In the genomic region with DNA sequence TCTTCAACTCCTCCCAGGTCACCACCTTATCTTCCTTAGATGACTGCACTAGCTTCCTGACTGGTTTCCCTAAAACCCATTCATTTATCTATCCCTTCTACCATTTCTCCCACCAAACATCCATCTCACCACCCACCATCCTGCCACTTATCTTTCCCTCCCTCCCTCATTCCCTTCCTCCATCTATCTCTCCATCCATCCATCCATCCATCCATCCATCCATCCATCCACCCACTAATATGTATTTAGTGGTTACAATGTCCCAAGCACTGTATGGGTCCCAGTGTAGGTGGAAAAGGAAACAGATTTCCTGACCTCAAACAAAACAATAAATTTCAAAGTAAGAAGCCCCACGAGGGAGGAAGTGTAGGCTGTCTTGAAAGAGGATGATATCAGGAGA, we compare ENCODE assay signal across 34 cellular contexts. TPM values are rescaled to one million over a fixed set of nuclear protein-coding genes. Genes with fewer than 3 reads are reported as not detected.
"Had no signal": no experiment of that assay in that cellular context is flagged by ENCODE, and none has a peak within 500 bp of the region (broad histone marks: within the 10 kb centered on the region; RNA-seq: fewer than 3 reads in every experiment).

No MANE protein-coding gene starts in this region.

- H3K9me3 Mint-ChIP-seq: activated B cell treated with CpG ODN at 0.5 μM for 24 hours; activated CD4-positive, alpha-beta memory T cell treated with anti-CD3 and anti-CD28 coated beads for 36 hours; activated CD4-positive, alpha-beta T cell treated with anti-CD3 and anti-CD28 coated beads, Interleukin-2, amount 10 ng/mL, durations not matched to agents 24 days and 14 days; activated CD8-positive, alpha-beta T cell treated with anti-CD3 and anti-CD28 coated beads for 36 hours; activated naive CD4-positive, alpha-beta T cell treated with anti-CD3 and anti-CD28 coated beads for 36 hours; activated naive CD4-positive, alpha-beta T cell treated with anti-CD3 and anti-CD28 coated beads, Interleukin-2, amount 50 U/mL, for 72 hours; activated naive CD8-positive, alpha-beta T cell treated with anti-CD3 and anti-CD28 coated beads for 36 hours; activated T-cell treated with anti-CD3 and anti-CD28 coated beads, Interleukin-2, amount 50 U/mL, for 4 hours; activated T-cell treated with anti-CD3 and anti-CD28 coated beads, Interleukin-2, amount 50 U/mL, for 72 hours; activated T-helper 1 cell treated with anti-CD3 and anti-CD28 coated beads, Interleukin-12 subunit alpha, Interleukin-12 subunit beta, Interleukin-2, Interleukin-4 antibody, amounts not matched to agents 30 ng/mL and 10 ng/mL and 1 ng/mL, durations not matched to agents 14 hours and 24 hours and 36 hours; activated T-helper 17 cell treated with anti-CD3 and anti-CD28 coated beads, Interleukin-2, amount 50 U/mL, for 72 hours; T-helper 2 cell treated with Interferon-gamma antibody and Interleukin-4, amounts not matched to agents 5 μg/mL and 100 μg/mL, for 36 hours had no signal

- H3K27ac ChIP-seq: adrenal gland, body of pancreas, brain microvascular endothelial cell, breast epithelium, VCaP had no signal

- H3K4me3 Mint-ChIP-seq: activated B cell treated with CpG ODN at 0.5 μM for 24 hours; activated CD4-positive, alpha-beta memory T cell treated with anti-CD3 and anti-CD28 coated beads for 36 hours; activated CD4-positive, alpha-beta T cell treated with anti-CD3 and anti-CD28 coated beads, Interleukin-2, amount 10 ng/mL, durations not matched to agents 24 days and 14 days; activated CD8-positive, alpha-beta T cell treated with anti-CD3 and anti-CD28 coated beads for 36 hours; activated naive CD4-positive, alpha-beta T cell treated with anti-CD3 and anti-CD28 coated beads for 36 hours; activated naive CD8-positive, alpha-beta T cell treated with anti-CD3 and anti-CD28 coated beads for 36 hours; activated T-cell treated with anti-CD3 and anti-CD28 coated beads, Interleukin-2, amount 50 U/mL, for 4 hours; activated T-cell treated with anti-CD3 and anti-CD28 coated beads, Interleukin-2, amount 50 U/mL, for 72 hours; activated T-helper 1 cell treated with anti-CD3 and anti-CD28 coated beads, Interleukin-12 subunit alpha, Interleukin-12 subunit beta, Interleukin-2, Interleukin-4 antibody, amounts not matched to agents 30 ng/mL and 10 ng/mL and 1 ng/mL, durations not matched to agents 14 hours and 24 hours and 36 hours; activated T-helper 17 cell treated with anti-CD3 and anti-CD28 coated beads, Interleukin-2, amount 50 U/mL, for 72 hours; T-helper 2 cell treated with Interferon-gamma antibody and Interleukin-4, amounts not matched to agents 5 μg/mL and 100 μg/mL, for 36 hours had no signal

- DNase-seq: activated B cell treated with CpG ODN at 0.5 μM for 24 hours; activated CD4-positive, alpha-beta memory T cell treated with anti-CD3 and anti-CD28 coated beads for 36 hours; activated CD4-positive, alpha-beta T cell treated with anti-CD3 and anti-CD28 coated beads for 4 hours; activated CD4-positive, alpha-beta T cell treated with anti-CD3 and anti-CD28 coated beads, Interleukin-2, amount 10 ng/mL, durations not matched to agents 24 days and 14 days; activated CD4-positive, alpha-beta T cell treated with anti-CD3 and anti-CD28 coated beads, Interleukin-2, amount 50 U/mL, for 1 hour; activated CD4-positive, alpha-beta T cell treated with anti-CD3 and anti-CD28 coated beads, Interleukin-2, amount 50 U/mL, for 4 hours; activated CD4-positive, CD25-positive, alpha-beta regulatory T cell treated with anti-CD3 and anti-CD28 coated beads, Interleukin-2, amount 50 U/mL, for 72 hours; activated CD8-positive, alpha-beta memory T cell treated with anti-CD3 and anti-CD28 coated beads, Interleukin-2, amount 50 U/mL, for 4 hours; activated CD8-positive, alpha-beta T cell treated with anti-CD3 and anti-CD28 coated beads for 36 hours; activated gamma-delta T cell treated with Interleukin-2 at 50 U/mL for 16 hours; activated naive CD4-positive, alpha-beta T cell; activated naive CD4-positive, alpha-beta T cell treated with anti-CD3 and anti-CD28 coated beads for 36 hours; activated naive CD4-positive, alpha-beta T cell treated with anti-CD3 and anti-CD28 coated beads, Interleukin-2, amount 50 U/mL, for 16 hours; activated naive CD8-positive, alpha-beta T cell treated with anti-CD3 and anti-CD28 coated beads for 36 hours; activated T-cell treated with anti-CD3 and anti-CD28 coated beads for 4 hours; activated T-cell treated with anti-CD3 and anti-CD28 coated beads, Interleukin-2, amount 50 U/mL, for 1 hour; activated T-cell treated with anti-CD3 and anti-CD28 coated beads, Interleukin-2, amount 50 U/mL, for 4 hours; activated T-cell treated with anti-CD3 and anti-CD28 coated beads, Interleukin-2, amount 50 U/mL, for 72 hours; adrenal gland; amniotic stem cell; body of pancreas; brain microvascular endothelial cell; central memory CD4-positive, alpha-beta T cell; T-helper 2 cell; T-helper 9 cell had no signal

- H3K4me1 ChIP-seq: body of pancreas, breast epithelium had no signal

- H3K36me3 ChIP-seq: adrenal gland, brain microvascular endothelial cell, breast epithelium had no signal

- H3K27me3 ChIP-seq: body of pancreas, breast epithelium had no signal

- H3K36me3 Mint-ChIP-seq: activated CD4-positive, alpha-beta memory T cell treated with anti-CD3 and anti-CD28 coated beads for 36 hours; activated naive CD4-positive, alpha-beta T cell treated with anti-CD3 and anti-CD28 coated beads, Interleukin-2, amount 50 U/mL, for 72 hours; activated naive CD8-positive, alpha-beta T cell treated with anti-CD3 and anti-CD28 coated beads for 36 hours had no signal

- H3K9me3 ChIP-seq: adrenal gland, body of pancreas, breast epithelium had no signal

- H3K27ac Mint-ChIP-seq: activated B cell treated with CpG ODN at 0.5 μM for 24 hours; activated CD4-positive, alpha-beta memory T cell treated with anti-CD3 and anti-CD28 coated beads for 36 hours; activated CD4-positive, alpha-beta T cell treated with anti-CD3 and anti-CD28 coated beads, Interleukin-2, amount 10 ng/mL, durations not matched to agents 24 days and 14 days; activated CD8-positive, alpha-beta T cell treated with anti-CD3 and anti-CD28 coated beads for 36 hours; activated naive CD4-positive, alpha-beta T cell treated with anti-CD3 and anti-CD28 coated beads for 36 hours; activated naive CD8-positive, alpha-beta T cell treated with anti-CD3 and anti-CD28 coated beads for 36 hours; activated T-cell treated with anti-CD3 and anti-CD28 coated beads, Interleukin-2, amount 50 U/mL, for 72 hours; activated T-helper 1 cell treated with anti-CD3 and anti-CD28 coated beads, Interleukin-12 subunit alpha, Interleukin-12 subunit beta, Interleukin-2, Interleukin-4 antibody, amounts not matched to agents 30 ng/mL and 10 ng/mL and 1 ng/mL, durations not matched to agents 14 hours and 24 hours and 36 hours; activated T-helper 17 cell treated with anti-CD3 and anti-CD28 coated beads, Interleukin-2, amount 50 U/mL, for 72 hours; T-helper 2 cell treated with Interferon-gamma antibody and Interleukin-4, amounts not matched to agents 5 μg/mL and 100 μg/mL, for 36 hours had no signal

- H3K4me3 ChIP-seq: adrenal gland, body of pancreas, breast epithelium had no signal

- H3K4me1 Mint-ChIP-seq: activated B cell treated with CpG ODN at 0.5 μM for 24 hours; activated CD4-positive, alpha-beta T cell treated with anti-CD3 and anti-CD28 coated beads, Interleukin-2, amount 10 ng/mL, durations not matched to agents 24 days and 14 days; activated naive CD8-positive, alpha-beta T cell treated with anti-CD3 and anti-CD28 coated beads for 36 hours; activated T-helper 17 cell treated with anti-CD3 and anti-CD28 coated beads, Interleukin-2, amount 50 U/mL, for 72 hours had no signal

- ATAC-seq: activated CD8-positive, alpha-beta T cell treated with anti-CD3 and anti-CD28 coated beads for 36 hours; activated naive CD4-positive, alpha-beta T cell treated with anti-CD3 and anti-CD28 coated beads, Interleukin-2, amount 50 U/mL, for 72 hours; activated T-cell treated with anti-CD3 and anti-CD28 coated beads, Interleukin-2, amount 50 U/mL, for 4 hours; activated T-cell treated with anti-CD3 and anti-CD28 coated beads, Interleukin-2, amount 50 U/mL, for 72 hours; activated T-helper 17 cell treated with anti-CD3 and anti-CD28 coated beads, Interleukin-2, amount 50 U/mL, for 72 hours; body of pancreas had no signal

RNA-seq across cellular contexts. Expression of gene APCDD1L, which starts 59.3 kb away (rescaled TPM):
- total RNA-seq: activated B cell treated with CpG ODN at 0.5 μM for 24 hours; activated CD4-positive, alpha-beta memory T cell treated with anti-CD3 and anti-CD28 coated beads for 36 hours; activated CD4-positive, alpha-beta T cell treated with anti-CD3 and anti-CD28 coated beads, Interleukin-2, amount 10 ng/mL, durations not matched to agents 24 days and 14 days; activated CD8-positive, alpha-beta memory T cell treated with anti-CD3 and anti-CD28 coated beads for 36 hours; activated CD8-positive, alpha-beta T cell treated with anti-CD3 and anti-CD28 coated beads for 36 hours; activated naive CD4-positive, alpha-beta T cell treated with anti-CD3 and anti-CD28 coated beads for 36 hours; activated naive CD4-positive, alpha-beta T cell treated with anti-CD3 and anti-CD28 coated beads, Interleukin-2, amount 50 U/mL, for 72 hours; activated naive CD8-positive, alpha-beta T cell treated with anti-CD3 and anti-CD28 coated beads for 36 hours; activated T-cell treated with anti-CD3 and anti-CD28 coated beads, Interleukin-2, amount 50 U/mL, for 4 hours; activated T-cell treated with anti-CD3 and anti-CD28 coated beads, Interleukin-2, amount 50 U/mL, for 72 hours; activated T-helper 1 cell treated with anti-CD3 and anti-CD28 coated beads, Interleukin-12 subunit alpha, Interleukin-12 subunit beta, Interleukin-2, Interleukin-4 antibody, amounts not matched to agents 30 ng/mL and 10 ng/mL and 1 ng/mL, durations not matched to agents 14 hours and 24 hours and 36 hours; activated T-helper 17 cell treated with anti-CD3 and anti-CD28 coated beads, Interleukin-2, amount 50 U/mL, for 72 hours; cerebellum; T-helper 1 cell treated with Interleukin-12 subunit alpha and Interleukin-12 subunit beta and Interleukin-4 antibody, amounts not matched to agents 30 ng/mL and 1 ng/mL, for 36 hours had no signal
